In the genomic region with DNA sequence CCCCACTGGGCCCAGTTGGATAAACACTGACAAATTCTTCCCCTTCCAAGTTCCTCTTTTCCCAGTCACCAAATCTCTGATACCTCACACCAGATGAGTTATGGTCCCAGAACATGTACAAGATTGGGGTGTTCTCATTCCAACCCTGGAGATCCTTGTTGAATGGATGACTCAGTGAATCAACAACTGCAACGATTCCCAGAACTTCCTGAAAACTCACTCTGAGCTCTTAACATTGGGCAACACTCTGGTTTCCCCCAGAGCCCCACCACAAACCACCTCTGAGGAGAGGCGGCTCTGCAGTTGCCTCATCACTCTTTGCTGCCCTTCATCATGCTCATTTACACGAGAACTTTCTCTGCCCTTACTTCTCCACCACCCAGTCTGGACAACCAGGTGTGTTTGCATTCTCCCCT, we compare ENCODE assay signal across 1 cellular context.
TF ChIP-seq lines count a peak whose summit lies in the region.

No MANE protein-coding gene starts in this region.

TF ChIP-seq in K562, 482 proteins besides CTCF, POLR2A, EP300 and RAD21 (continued from another document and continues in another):
- TF ChIP-seq BRCA1 (IDR thresholded peaks at IDR 0.05) (no peak), BRCA1 (CRISPR knock-in tag; IDR thresholded peaks at IDR 0.05) (no peak), MTA1 (IDR thresholded peaks at IDR 0.05; ENCODE audit: borderline replicate concordance) (peak; percentile 85; the same call in 1 of the 2 replicates), KLF1 (tag; IDR thresholded peaks at IDR 0.05) (no peak), HCFC1 (IDR thresholded peaks at IDR 0.05; ENCODE audit: low read depth, low read length) (no peak), IFI16 (CRISPR knock-in tag; IDR thresholded peaks at IDR 0.05) (no peak), TEAD1 (CRISPR knock-in tag; IDR thresholded peaks at IDR 0.05) (no peak), NFIX (CRISPR knock-in tag; IDR thresholded peaks at IDR 0.05; ENCODE audit: low read depth) (no peak), ZNF589 (CRISPR knock-in tag; IDR thresholded peaks at IDR 0.05; ENCODE audit: low read depth) (0 out of 2 replicates have a peak, but pooled peaks have one; percentile 42), KDM1A (IDR thresholded peaks at IDR 0.05) (peak in 1 of 2 experiments; percentile 72; a peak in 3 of 4 replicates), ZNF644 (tag; IDR thresholded peaks at IDR 0.05; ENCODE audit: low read depth) (no peak), ZNF239 (CRISPR knock-in tag; IDR thresholded peaks at IDR 0.05) (no peak), PCBP2 (IDR thresholded peaks at IDR 0.05; ENCODE audit: low read depth, low read length, poor library complexity, severe bottlenecking) (no peak), ZNF263 (CRISPR knock-in tag; IDR thresholded peaks at IDR 0.05; ENCODE audit: borderline replicate concordance) (no peak), PHF8 (IDR thresholded peaks at IDR 0.05; ENCODE audit: borderline replicate concordance, low read length) (no peak), RBM25 (IDR thresholded peaks at IDR 0.05; ENCODE audit: low read depth, low read length, severe bottlenecking) (no peak), PHB (CRISPR knock-in tag; IDR thresholded peaks at IDR 0.05) (no peak), JUNB (CRISPR knock-in tag; conservative IDR thresholded peaks at IDR 0.05) (no peak), CEBPG (CRISPR knock-in tag; IDR thresholded peaks at IDR 0.05) (peak; percentile 84), CEBPG (tag; conservative IDR thresholded peaks at IDR 0.05 in 1 of 2, IDR thresholded peaks at IDR 0.05 in 1 of 2) (peak; percentile 96 to 97), ZNF311 (CRISPR knock-in tag; IDR thresholded peaks at IDR 0.05) (no peak), ZNF79 (CRISPR knock-in tag; IDR thresholded peaks at IDR 0.05; ENCODE audit: low read depth) (no peak), HNRNPL (IDR thresholded peaks at IDR 0.05; ENCODE audit: low read depth, low read length) (no peak), ZBTB8A (IDR thresholded peaks at IDR 0.05; ENCODE audit: partially characterized antibody) (no peak), MTA3 (IDR thresholded peaks at IDR 0.05; ENCODE audit: borderline replicate concordance) (peak; percentile 81; the same call in 1 of the 2 replicates), FOXK1 (CRISPR knock-in tag; IDR thresholded peaks at IDR 0.05; ENCODE audit: borderline replicate concordance) (no peak), ZNF121 (CRISPR knock-in tag; conservative IDR thresholded peaks at IDR 0.05) (no peak), ZNF232 (CRISPR knock-in tag; IDR thresholded peaks at IDR 0.05) (no peak), ZNF436 (CRISPR knock-in tag; IDR thresholded peaks at IDR 0.05) (no peak), MCM3 (IDR thresholded peaks at IDR 0.05) (no peak), DDX20 (tag; IDR thresholded peaks at IDR 0.05; ENCODE audit: low read depth) (no peak)
- TF ChIP-seq, protein P1, sequence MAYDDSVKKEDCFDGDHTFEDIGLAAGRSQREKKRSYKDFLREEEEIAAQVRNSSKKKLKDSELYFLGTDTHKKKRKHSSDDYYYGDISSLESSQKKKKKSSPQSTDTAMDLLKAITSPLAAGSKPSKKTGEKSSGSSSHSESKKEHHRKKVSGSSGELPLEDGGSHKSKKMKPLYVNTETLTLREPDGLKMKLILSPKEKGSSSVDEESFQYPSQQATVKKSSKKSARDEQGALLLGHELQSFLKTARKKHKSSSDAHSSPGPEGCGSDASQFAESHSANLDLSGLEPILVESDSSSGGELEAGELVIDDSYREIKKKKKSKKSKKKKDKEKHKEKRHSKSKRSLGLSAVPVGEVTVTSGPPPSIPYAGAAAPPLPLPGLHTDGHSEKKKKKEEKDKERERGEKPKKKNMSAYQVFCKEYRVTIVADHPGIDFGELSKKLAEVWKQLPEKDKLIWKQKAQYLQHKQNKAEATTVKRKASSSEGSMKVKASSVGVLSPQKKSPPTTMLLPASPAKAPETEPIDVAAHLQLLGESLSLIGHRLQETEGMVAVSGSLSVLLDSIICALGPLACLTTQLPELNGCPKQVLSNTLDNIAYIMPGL (CRISPR knock-in tag; IDR thresholded peaks at IDR 0.05): no peak
- TF ChIP-seq, protein P2, sequence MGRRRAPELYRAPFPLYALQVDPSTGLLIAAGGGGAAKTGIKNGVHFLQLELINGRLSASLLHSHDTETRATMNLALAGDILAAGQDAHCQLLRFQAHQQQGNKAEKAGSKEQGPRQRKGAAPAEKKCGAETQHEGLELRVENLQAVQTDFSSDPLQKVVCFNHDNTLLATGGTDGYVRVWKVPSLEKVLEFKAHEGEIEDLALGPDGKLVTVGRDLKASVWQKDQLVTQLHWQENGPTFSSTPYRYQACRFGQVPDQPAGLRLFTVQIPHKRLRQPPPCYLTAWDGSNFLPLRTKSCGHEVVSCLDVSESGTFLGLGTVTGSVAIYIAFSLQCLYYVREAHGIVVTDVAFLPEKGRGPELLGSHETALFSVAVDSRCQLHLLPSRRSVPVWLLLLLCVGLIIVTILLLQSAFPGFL (CRISPR knock-in tag; IDR thresholded peaks at IDR 0.05): no peak
- TF ChIP-seq, protein P3, sequence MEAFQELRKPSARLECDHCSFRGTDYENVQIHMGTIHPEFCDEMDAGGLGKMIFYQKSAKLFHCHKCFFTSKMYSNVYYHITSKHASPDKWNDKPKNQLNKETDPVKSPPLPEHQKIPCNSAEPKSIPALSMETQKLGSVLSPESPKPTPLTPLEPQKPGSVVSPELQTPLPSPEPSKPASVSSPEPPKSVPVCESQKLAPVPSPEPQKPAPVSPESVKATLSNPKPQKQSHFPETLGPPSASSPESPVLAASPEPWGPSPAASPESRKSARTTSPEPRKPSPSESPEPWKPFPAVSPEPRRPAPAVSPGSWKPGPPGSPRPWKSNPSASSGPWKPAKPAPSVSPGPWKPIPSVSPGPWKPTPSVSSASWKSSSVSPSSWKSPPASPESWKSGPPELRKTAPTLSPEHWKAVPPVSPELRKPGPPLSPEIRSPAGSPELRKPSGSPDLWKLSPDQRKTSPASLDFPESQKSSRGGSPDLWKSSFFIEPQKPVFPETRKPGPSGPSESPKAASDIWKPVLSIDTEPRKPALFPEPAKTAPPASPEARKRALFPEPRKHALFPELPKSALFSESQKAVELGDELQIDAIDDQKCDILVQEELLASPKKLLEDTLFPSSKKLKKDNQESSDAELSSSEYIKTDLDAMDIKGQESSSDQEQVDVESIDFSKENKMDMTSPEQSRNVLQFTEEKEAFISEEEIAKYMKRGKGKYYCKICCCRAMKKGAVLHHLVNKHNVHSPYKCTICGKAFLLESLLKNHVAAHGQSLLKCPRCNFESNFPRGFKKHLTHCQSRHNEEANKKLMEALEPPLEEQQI (IDR thresholded peaks at IDR 0.05): no peak
- TF ChIP-seq, protein P4, sequence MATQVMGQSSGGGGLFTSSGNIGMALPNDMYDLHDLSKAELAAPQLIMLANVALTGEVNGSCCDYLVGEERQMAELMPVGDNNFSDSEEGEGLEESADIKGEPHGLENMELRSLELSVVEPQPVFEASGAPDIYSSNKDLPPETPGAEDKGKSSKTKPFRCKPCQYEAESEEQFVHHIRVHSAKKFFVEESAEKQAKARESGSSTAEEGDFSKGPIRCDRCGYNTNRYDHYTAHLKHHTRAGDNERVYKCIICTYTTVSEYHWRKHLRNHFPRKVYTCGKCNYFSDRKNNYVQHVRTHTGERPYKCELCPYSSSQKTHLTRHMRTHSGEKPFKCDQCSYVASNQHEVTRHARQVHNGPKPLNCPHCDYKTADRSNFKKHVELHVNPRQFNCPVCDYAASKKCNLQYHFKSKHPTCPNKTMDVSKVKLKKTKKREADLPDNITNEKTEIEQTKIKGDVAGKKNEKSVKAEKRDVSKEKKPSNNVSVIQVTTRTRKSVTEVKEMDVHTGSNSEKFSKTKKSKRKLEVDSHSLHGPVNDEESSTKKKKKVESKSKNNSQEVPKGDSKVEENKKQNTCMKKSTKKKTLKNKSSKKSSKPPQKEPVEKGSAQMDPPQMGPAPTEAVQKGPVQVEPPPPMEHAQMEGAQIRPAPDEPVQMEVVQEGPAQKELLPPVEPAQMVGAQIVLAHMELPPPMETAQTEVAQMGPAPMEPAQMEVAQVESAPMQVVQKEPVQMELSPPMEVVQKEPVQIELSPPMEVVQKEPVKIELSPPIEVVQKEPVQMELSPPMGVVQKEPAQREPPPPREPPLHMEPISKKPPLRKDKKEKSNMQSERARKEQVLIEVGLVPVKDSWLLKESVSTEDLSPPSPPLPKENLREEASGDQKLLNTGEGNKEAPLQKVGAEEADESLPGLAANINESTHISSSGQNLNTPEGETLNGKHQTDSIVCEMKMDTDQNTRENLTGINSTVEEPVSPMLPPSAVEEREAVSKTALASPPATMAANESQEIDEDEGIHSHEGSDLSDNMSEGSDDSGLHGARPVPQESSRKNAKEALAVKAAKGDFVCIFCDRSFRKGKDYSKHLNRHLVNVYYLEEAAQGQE (CRISPR knock-in tag; IDR thresholded peaks at IDR 0.05; ENCODE audit: low read depth): no peak
- TF ChIP-seq, protein P5, sequence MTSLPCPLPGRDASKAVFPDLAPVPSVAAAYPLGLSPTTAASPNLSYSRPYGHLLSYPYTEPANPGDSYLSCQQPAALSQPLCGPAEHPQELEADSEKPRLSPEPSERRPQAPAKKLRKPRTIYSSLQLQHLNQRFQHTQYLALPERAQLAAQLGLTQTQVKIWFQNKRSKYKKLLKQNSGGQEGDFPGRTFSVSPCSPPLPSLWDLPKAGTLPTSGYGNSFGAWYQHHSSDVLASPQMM (CRISPR knock-in tag; IDR thresholded peaks at IDR 0.05): no peak
- TF ChIP-seq, protein P6, sequence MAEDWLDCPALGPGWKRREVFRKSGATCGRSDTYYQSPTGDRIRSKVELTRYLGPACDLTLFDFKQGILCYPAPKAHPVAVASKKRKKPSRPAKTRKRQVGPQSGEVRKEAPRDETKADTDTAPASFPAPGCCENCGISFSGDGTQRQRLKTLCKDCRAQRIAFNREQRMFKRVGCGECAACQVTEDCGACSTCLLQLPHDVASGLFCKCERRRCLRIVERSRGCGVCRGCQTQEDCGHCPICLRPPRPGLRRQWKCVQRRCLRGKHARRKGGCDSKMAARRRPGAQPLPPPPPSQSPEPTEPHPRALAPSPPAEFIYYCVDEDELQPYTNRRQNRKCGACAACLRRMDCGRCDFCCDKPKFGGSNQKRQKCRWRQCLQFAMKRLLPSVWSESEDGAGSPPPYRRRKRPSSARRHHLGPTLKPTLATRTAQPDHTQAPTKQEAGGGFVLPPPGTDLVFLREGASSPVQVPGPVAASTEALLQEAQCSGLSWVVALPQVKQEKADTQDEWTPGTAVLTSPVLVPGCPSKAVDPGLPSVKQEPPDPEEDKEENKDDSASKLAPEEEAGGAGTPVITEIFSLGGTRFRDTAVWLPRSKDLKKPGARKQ (CRISPR knock-in tag; IDR thresholded peaks at IDR 0.05): no peak
- TF ChIP-seq, protein P7, sequence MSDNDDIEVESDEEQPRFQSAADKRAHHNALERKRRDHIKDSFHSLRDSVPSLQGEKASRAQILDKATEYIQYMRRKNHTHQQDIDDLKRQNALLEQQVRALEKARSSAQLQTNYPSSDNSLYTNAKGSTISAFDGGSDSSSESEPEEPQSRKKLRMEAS (CRISPR knock-in tag; IDR thresholded peaks at IDR 0.05): no peak
- TF ChIP-seq, protein P8, sequence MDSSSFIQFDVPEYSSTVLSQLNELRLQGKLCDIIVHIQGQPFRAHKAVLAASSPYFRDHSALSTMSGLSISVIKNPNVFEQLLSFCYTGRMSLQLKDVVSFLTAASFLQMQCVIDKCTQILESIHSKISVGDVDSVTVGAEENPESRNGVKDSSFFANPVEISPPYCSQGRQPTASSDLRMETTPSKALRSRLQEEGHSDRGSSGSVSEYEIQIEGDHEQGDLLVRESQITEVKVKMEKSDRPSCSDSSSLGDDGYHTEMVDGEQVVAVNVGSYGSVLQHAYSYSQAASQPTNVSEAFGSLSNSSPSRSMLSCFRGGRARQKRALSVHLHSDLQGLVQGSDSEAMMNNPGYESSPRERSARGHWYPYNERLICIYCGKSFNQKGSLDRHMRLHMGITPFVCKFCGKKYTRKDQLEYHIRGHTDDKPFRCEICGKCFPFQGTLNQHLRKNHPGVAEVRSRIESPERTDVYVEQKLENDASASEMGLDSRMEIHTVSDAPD (CRISPR knock-in tag; IDR thresholded peaks at IDR 0.05): no peak
- TF ChIP-seq, protein P9, sequence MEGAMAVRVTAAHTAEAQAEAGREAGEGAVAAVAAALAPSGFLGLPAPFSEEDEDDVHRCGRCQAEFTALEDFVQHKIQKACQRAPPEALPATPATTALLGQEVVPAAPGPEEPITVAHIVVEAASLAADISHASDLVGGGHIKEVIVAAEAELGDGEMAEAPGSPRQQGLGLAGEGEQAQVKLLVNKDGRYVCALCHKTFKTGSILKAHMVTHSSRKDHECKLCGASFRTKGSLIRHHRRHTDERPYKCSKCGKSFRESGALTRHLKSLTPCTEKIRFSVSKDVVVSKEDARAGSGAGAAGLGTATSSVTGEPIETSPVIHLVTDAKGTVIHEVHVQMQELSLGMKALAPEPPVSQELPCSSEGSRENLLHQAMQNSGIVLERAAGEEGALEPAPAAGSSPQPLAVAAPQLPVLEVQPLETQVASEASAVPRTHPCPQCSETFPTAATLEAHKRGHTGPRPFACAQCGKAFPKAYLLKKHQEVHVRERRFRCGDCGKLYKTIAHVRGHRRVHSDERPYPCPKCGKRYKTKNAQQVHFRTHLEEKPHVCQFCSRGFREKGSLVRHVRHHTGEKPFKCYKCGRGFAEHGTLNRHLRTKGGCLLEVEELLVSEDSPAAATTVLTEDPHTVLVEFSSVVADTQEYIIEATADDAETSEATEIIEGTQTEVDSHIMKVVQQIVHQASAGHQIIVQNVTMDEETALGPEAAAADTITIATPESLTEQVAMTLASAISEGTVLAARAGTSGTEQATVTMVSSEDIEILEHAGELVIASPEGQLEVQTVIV (CRISPR knock-in tag; IDR thresholded peaks at IDR 0.05; ENCODE audit: borderline replicate concordance): no peak
- TF ChIP-seq, protein P10, sequence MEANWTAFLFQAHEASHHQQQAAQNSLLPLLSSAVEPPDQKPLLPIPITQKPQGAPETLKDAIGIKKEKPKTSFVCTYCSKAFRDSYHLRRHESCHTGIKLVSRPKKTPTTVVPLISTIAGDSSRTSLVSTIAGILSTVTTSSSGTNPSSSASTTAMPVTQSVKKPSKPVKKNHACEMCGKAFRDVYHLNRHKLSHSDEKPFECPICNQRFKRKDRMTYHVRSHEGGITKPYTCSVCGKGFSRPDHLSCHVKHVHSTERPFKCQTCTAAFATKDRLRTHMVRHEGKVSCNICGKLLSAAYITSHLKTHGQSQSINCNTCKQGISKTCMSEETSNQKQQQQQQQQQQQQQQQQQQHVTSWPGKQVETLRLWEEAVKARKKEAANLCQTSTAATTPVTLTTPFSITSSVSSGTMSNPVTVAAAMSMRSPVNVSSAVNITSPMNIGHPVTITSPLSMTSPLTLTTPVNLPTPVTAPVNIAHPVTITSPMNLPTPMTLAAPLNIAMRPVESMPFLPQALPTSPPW (CRISPR knock-in tag; IDR thresholded peaks at IDR 0.05): peak; percentile 46; the same call in 1 of the 2 replicates
- TF ChIP-seq, protein P11, sequence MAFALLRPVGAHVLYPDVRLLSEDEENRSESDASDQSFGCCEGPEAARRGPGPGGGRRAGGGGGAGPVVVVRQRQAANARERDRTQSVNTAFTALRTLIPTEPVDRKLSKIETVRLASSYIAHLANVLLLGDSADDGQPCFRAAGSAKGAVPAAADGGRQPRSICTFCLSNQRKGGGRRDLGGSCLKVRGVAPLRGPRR (CRISPR knock-in tag; IDR thresholded peaks at IDR 0.05): no peak
- TF ChIP-seq, protein P12, sequence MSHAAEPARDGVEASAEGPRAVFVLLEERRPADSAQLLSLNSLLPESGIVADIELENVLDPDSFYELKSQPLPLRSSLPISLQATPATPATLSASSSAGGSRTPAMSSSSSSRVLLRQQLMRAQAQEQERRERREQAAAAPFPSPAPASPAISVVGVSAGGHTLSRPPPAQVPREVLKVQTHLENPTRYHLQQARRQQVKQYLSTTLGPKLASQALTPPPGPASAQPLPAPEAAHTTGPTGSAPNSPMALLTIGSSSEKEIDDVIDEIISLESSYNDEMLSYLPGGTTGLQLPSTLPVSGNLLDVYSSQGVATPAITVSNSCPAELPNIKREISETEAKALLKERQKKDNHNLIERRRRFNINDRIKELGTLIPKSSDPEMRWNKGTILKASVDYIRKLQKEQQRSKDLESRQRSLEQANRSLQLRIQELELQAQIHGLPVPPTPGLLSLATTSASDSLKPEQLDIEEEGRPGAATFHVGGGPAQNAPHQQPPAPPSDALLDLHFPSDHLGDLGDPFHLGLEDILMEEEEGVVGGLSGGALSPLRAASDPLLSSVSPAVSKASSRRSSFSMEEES (CRISPR knock-in tag; IDR thresholded peaks at IDR 0.05): no peak
